In the genomic region with DNA sequence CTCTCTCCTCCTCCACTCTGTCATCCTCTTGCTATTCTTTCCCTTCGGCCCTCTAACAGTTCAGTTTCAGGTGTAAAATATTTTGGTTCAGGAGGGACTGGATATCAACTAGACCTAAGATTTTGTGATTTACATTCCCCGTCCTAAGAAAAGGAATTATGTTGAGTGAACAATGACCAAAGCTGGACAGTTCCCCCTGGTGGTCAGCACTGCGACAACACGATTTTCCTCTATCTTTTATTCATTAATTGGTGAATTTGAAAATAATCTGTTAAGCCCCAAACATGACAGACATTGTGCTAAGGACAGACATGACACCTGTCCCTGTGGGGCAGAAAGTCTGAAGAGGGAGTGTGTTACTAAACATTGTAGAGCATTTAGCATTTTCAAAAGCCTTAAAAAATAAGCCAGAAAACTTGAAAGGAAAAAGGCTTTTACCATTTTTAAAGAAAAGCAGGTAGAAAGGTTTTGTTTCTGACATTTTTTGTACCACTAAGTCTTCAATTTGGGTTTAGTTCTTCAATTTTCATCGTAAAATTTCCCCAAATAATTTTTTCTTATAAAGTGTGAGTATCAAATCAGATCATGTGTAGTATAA, we compare ENCODE assay signal across 8 cellular contexts. TPM values are rescaled to one million over a fixed set of nuclear protein-coding genes. Genes with fewer than 3 reads are reported as not detected.
DNase-seq lines count a peak whose midpoint lies in the region; ATAC-seq and TF ChIP-seq lines count a peak whose summit lies in the region.

No MANE protein-coding gene starts in this region.

- intact Hi-C loops in activated CD4-positive, alpha-beta T cell treated with anti-CD3 and anti-CD28 coated beads for 36 hours (cut with DNase I, micrococcal nuclease) = no loop called here
- intact Hi-C loops in naive thymus-derived CD4-positive, alpha-beta T cell (cut with micrococcal nuclease) = no loop called here

- H3K27ac Mint-ChIP-seq in activated CD4-positive, alpha-beta T cell treated with anti-CD3 and anti-CD28 coated beads for 36 hours = no peak overlapping the region
- peak overlapping the region; percentile 13 to 78 (median 56) for H3K27ac Mint-ChIP-seq in brain
- no peak overlapping the region for H3K27ac Mint-ChIP-seq in naive thymus-derived CD4-positive, alpha-beta T cell

- no peaks in the 10 kb centered on the region for H3K4me1 Mint-ChIP-seq in activated CD4-positive, alpha-beta T cell treated with anti-CD3 and anti-CD28 coated beads for 36 hours
- H3K4me1 Mint-ChIP-seq in brain = peaks cover 53% of the 10 kb centered on the region
- peaks cover 0 to 6% (median 0%) of the 10 kb centered on the region in 7 donors for H3K4me1 Mint-ChIP-seq in naive thymus-derived CD4-positive, alpha-beta T cell

- POLR2A ChIA-PET in activated CD4-positive, alpha-beta T cell treated with anti-CD3 and anti-CD28 coated beads for 36 hours (lab: Charles Lee) = no interaction called here
- POLR2A ChIA-PET in naive thymus-derived CD4-positive, alpha-beta T cell (lab: Charles Lee) = no interaction called here

- no peak overlapping the region for H3K4me3 ChIP-seq in naive thymus-derived CD4-positive, alpha-beta T cell (ENCODE audit: low read length)

- no peaks in the 10 kb centered on the region for H3K36me3 ChIP-seq in naive thymus-derived CD4-positive, alpha-beta T cell (ENCODE audit: control insufficient read depth in 2 of 3, insufficient read depth in 3 of 3, low read length in 3 of 3)

- H3K9me3 ChIP-seq in naive thymus-derived CD4-positive, alpha-beta T cell (ENCODE audit: control insufficient read depth in 2 of 3, low read length in 3 of 3) = no peaks in the 10 kb centered on the region

- no peak overlapping the region for H3K27ac ChIP-seq in naive thymus-derived CD4-positive, alpha-beta T cell (ENCODE audit: low read depth, low read length)

- no peak for ATAC-seq in activated CD4-positive, alpha-beta T cell treated with anti-CD3 and anti-CD28 coated beads for 36 hours
- no peak for ATAC-seq in HG02884 (IDR thresholded peaks at IDR 0.05; ENCODE audit: unreplicated experiment)
- ATAC-seq in GM19397 (IDR thresholded peaks at IDR 0.05; ENCODE audit: unreplicated experiment) = no peak
- no peak for ATAC-seq in naive thymus-derived CD4-positive, alpha-beta T cell

- no peak overlapping the region for H3K4me3 Mint-ChIP-seq in activated CD4-positive, alpha-beta T cell treated with anti-CD3 and anti-CD28 coated beads for 36 hours
- H3K4me3 Mint-ChIP-seq in brain = peak overlapping the region in 1 of 5 experiments; percentile 28
- peak overlapping the region in 1 of 10 donors; percentile 3 for H3K4me3 Mint-ChIP-seq in naive thymus-derived CD4-positive, alpha-beta T cell

- H3K27me3 ChIP-seq in naive thymus-derived CD4-positive, alpha-beta T cell (ENCODE audit: control insufficient read depth in 2 of 2, insufficient read depth in 2 of 2, low read length in 2 of 2) = no peaks in the 10 kb centered on the region

- H3K9me3 Mint-ChIP-seq in activated CD4-positive, alpha-beta T cell treated with anti-CD3 and anti-CD28 coated beads for 36 hours (ENCODE audit: low read depth) = no peaks in the 10 kb centered on the region
- no peaks in the 10 kb centered on the region for H3K9me3 Mint-ChIP-seq in brain
- H3K9me3 Mint-ChIP-seq in naive thymus-derived CD4-positive, alpha-beta T cell = no peaks in the 10 kb centered on the region

- no peaks in the 10 kb centered on the region for H3K4me1 ChIP-seq in naive thymus-derived CD4-positive, alpha-beta T cell (ENCODE audit: control insufficient read depth in 2 of 2, insufficient read depth in 2 of 2, low read length in 2 of 2)

- DNase-seq in activated CD4-positive, alpha-beta T cell treated with anti-CD3 and anti-CD28 coated beads for 36 hours = peak; percentile 16
- DNase-seq in activated CD4-positive, alpha-beta T cell treated with anti-CD3 and anti-CD28 coated beads for 1 hour = no peak
- DNase-seq in NCI-H2081 treated with DMSO at 0.1 percent for 48 hours (lab: John Stamatoyannopoulos, UW) (peak; percentile 17), left kidney (ENCODE audit: low read depth, low spot score) (peak; percentile 71)
- DNase-seq in naive thymus-derived CD4-positive, alpha-beta T cell = no peak

- H3K27me3 Mint-ChIP-seq in activated CD4-positive, alpha-beta T cell treated with anti-CD3 and anti-CD28 coated beads for 36 hours = peaks cover 2% of the 10 kb centered on the region
- no peaks in the 10 kb centered on the region for H3K27me3 Mint-ChIP-seq in brain
- peaks cover 0 to 6% (median 2%) of the 10 kb centered on the region in 5 donors for H3K27me3 Mint-ChIP-seq in naive thymus-derived CD4-positive, alpha-beta T cell

- CTCF ChIA-PET in activated CD4-positive, alpha-beta T cell treated with anti-CD3 and anti-CD28 coated beads for 36 hours (lab: Charles Lee) = interaction anchor here (0.8 to 1.4 kb wide), 2 partner anchors 24 to 140 kb away, joined by 3 to 5 read pairs; no protein-coding TSS in a partner anchor
- CTCF ChIA-PET in naive thymus-derived CD4-positive, alpha-beta T cell (lab: Charles Lee) = no interaction called here

- no peaks in the 10 kb centered on the region for H3K36me3 Mint-ChIP-seq in activated CD4-positive, alpha-beta T cell treated with anti-CD3 and anti-CD28 coated beads for 36 hours (ENCODE audit: low read depth)
- H3K36me3 Mint-ChIP-seq in brain = peaks cover 11% of the 10 kb centered on the region
- peaks cover 0 to 6% (median 0%) of the 10 kb centered on the region in 5 donors for H3K36me3 Mint-ChIP-seq in naive thymus-derived CD4-positive, alpha-beta T cell

- TF ChIP-seq CTCF in brain (conservative IDR thresholded peaks at IDR 0.05) = peak; percentile 83

RNA-seq across cellular contexts. Expression of a gene that starts 28.4 kb away (rescaled TPM):
- total RNA-seq in activated CD4-positive, alpha-beta T cell treated with anti-CD3 and anti-CD28 coated beads for 36 hours = not detected
- not detected for polyA plus RNA-seq in brain (ENCODE audit: insufficient read depth, low read depth, low replicate concordance)
- total RNA-seq in naive thymus-derived CD4-positive, alpha-beta T cell = not detected
- polyA plus RNA-seq in naive thymus-derived CD4-positive, alpha-beta T cell = not detected

RNA-seq across cellular contexts. Expression of a gene that starts 59.3 kb away (rescaled TPM):
- 1 to 10 TPM in 1 of 2 experiments, under 1 TPM in 1; 0.97 to 1.3 TPM for total RNA-seq in activated CD4-positive, alpha-beta T cell treated with anti-CD3 and anti-CD28 coated beads for 36 hours
- polyA plus RNA-seq in brain (ENCODE audit: insufficient read depth, low read depth, low replicate concordance) = 0.95 TPM
- total RNA-seq in naive thymus-derived CD4-positive, alpha-beta T cell = 1 to 10 TPM; 1.8 to 3.7 (median 2.5) TPM
- polyA plus RNA-seq in naive thymus-derived CD4-positive, alpha-beta T cell = under 1 TPM; 0.39 to 0.57 TPM

Comparison
In these comparisons a context has a peak if more than half of its experiments do, and no peak if none do; other contexts are left out.
1. DNase-seq: peak in activated CD4-positive, alpha-beta T cell treated with anti-CD3 and anti-CD28 coated beads for 36 hours (single experiment), NCI-H2081 treated with DMSO at 0.1 percent for 48 hours (single experiment) and left kidney (single experiment); none in activated CD4-positive, alpha-beta T cell treated with anti-CD3 and anti-CD28 coated beads for 1 hour (single experiment) and naive thymus-derived CD4-positive, alpha-beta T cell (0 of 9).
2. H3K27ac Mint-ChIP-seq: peak in brain (5 of 5); none in activated CD4-positive, alpha-beta T cell treated with anti-CD3 and anti-CD28 coated beads for 36 hours (single experiment) and naive thymus-derived CD4-positive, alpha-beta T cell (0 of 9).